In genomic region chr20:25390538-25391528, GRCh38 we compare ENCODE assay signal across 1 cellular context.
TF ChIP-seq lines count a peak whose summit lies in the region.

ABHD12 (minus strand) TSS chr20:25390835; CDS start chr20:25390703, 132 bp downstream.

TF ChIP-seq in HCT116, 20 proteins besides CTCF, POLR2A, EP300 and RAD21 (continued from another document):
- TF ChIP-seq REST (IDR thresholded peaks at IDR 0.05; ENCODE audit: low read depth) (no peak), ZFX (IDR thresholded peaks at IDR 0.05) (peak; percentile 48; the same call in 1 of the 2 replicates)
